ENCODE assay signal across 12 cellular contexts in the genomic region with DNA sequence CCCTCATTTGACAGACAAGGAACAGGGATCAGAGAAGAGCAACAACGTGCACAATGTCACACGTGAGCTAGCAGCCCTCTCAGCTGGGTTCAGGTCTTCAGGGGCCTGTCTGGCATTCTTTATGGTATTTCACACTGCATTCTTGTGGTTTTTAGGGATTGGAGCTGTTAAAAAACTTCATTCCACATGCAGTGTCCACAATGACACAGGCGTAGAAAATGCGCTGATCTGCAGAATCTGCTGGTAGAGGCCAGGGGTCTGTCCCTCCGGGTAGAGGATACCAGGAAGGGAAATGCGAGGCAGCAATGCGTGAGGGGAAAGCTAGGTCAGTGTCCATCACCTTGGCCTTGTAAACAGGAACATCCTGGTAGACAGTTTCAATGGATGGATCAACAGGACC. TPM values are rescaled to one million over a fixed set of nuclear protein-coding genes. Genes with fewer than 3 reads are reported as not detected.
DNase-seq lines count a peak whose midpoint lies in the region; ATAC-seq, FAIRE-seq and TF ChIP-seq lines count a peak whose summit lies in the region.
"Had no signal": no experiment of that assay in that cellular context is flagged by ENCODE, and none has a peak within 500 bp of the region (broad histone marks: within the 10 kb centered on the region; RNA-seq: fewer than 3 reads in every experiment).

No MANE protein-coding gene starts in this region.

- H3K4me1 Mint-ChIP-seq in T-helper 2 cell treated with Interferon-gamma antibody and Interleukin-4, amounts not matched to agents 5 μg/mL and 100 μg/mL, for 36 hours (ENCODE audit: low read depth): peaks cover 5% of the 10 kb centered on the region

- intact Hi-C loops in right cardiac atrium (cut with DNase I) (loop anchor here in 1 of 4 donors (5.0 kb wide), 1 partner anchor 187 kb away; no protein-coding TSS in a partner anchor), Right ventricle myocardium superior (cut with DNase I) (no loop called here), vagina (cut with DNase I) (no loop called here)

- WGBS in right cardiac atrium: 37% methylated on average over 7 of the region's 7 CpGs
- 58 to 71% methylated on average over 7 of the region's 7 CpGs for WGBS in lung, 2 donors

- H3K27ac Mint-ChIP-seq in T-helper 2 cell treated with Interferon-gamma antibody and Interleukin-4, amounts not matched to agents 5 μg/mL and 100 μg/mL, for 36 hours: no peak overlapping the region

- no peaks in the 10 kb centered on the region for H3K27me3 ChIP-seq in right cardiac atrium (ENCODE audit: control insufficient read depth, insufficient read depth)
- no peaks in the 10 kb centered on the region for H3K27me3 ChIP-seq in bronchial epithelial cell (ENCODE audit: control insufficient read depth, insufficient read depth, low read length)
- no peaks in the 10 kb centered on the region for H3K27me3 ChIP-seq in lung (ENCODE audit: control insufficient read depth, insufficient read depth)
- no peaks in the 10 kb centered on the region for H3K27me3 ChIP-seq in vagina

- TF ChIP-seq POLR2A in vagina (IDR thresholded peaks at IDR 0.05): no peak

- H3K36me3 Mint-ChIP-seq in T-helper 2 cell treated with Interferon-gamma antibody and Interleukin-4, amounts not matched to agents 5 μg/mL and 100 μg/mL, for 36 hours (ENCODE audit: low read depth): peaks cover 19% of the 10 kb centered on the region

- no peak overlapping the region for H3K4me3 Mint-ChIP-seq in T-helper 2 cell treated with Interferon-gamma antibody and Interleukin-4, amounts not matched to agents 5 μg/mL and 100 μg/mL, for 36 hours

- H3K27me3 Mint-ChIP-seq in T-helper 2 cell treated with Interferon-gamma antibody and Interleukin-4, amounts not matched to agents 5 μg/mL and 100 μg/mL, for 36 hours (ENCODE audit: low read depth): no peaks in the 10 kb centered on the region

- DNase-seq in right cardiac atrium (no peak), Right ventricle myocardium superior (no peak), bronchial epithelial cell (ENCODE audit: low read depth) (peak; percentile 42), lung (ENCODE audit: low spot score) (no peak), vagina (ENCODE audit: extremely low spot score in 2 of 2) (peak in 1 of 2 donors; percentile 80), DMS153 (lab: John Stamatoyannopoulos, UW) (no peak), GF-D8 (lab: John Stamatoyannopoulos, UW) (no peak)
- DNase-seq in T-helper 2 cell treated with Interferon-gamma antibody and Interleukin-4, amounts not matched to agents 5 μg/mL and 100 μg/mL, for 36 hours (ENCODE audit: low spot score): no peak
- DNase-seq: AML-193, NCI-H774 had no signal

- FAIRE-seq in bronchial epithelial cell (lab: Jason Lieb, UNC): no peak
- FAIRE-seq: K562 had no signal

- no peaks in the 10 kb centered on the region for H3K9me3 Mint-ChIP-seq in T-helper 2 cell treated with Interferon-gamma antibody and Interleukin-4, amounts not matched to agents 5 μg/mL and 100 μg/mL, for 36 hours

- ATAC-seq in right cardiac atrium (peak in 1 of 2 donors; percentile 28), Right ventricle myocardium superior (ENCODE audit: poor library complexity) (no peak), lung (ENCODE audit: insufficient read depth, low FRiP score) (peak; percentile 30)
- ATAC-seq: K562 had no signal

- TF ChIP-seq CTCF in bronchial epithelial cell (IDR thresholded peaks at IDR 0.05; ENCODE audit: insufficient read depth, low read length, severe bottlenecking) (no peak), lung (IDR thresholded peaks at IDR 0.05; ENCODE audit: control extremely low read depth, extremely low read depth) (no peak), vagina (IDR thresholded peaks at IDR 0.05) (no peak)

- peaks cover 2% of the 10 kb centered on the region for H3K4me1 ChIP-seq in right cardiac atrium (ENCODE audit: control insufficient read depth, insufficient read depth, low read length)
- H3K4me1 ChIP-seq in lung (ENCODE audit: control insufficient read depth in 2 of 2, insufficient read depth in 2 of 2, low read length in 2 of 2): no peaks in the 10 kb centered on the region
- peaks cover 7% of the 10 kb centered on the region for H3K4me1 ChIP-seq in vagina

- H3K36me3 ChIP-seq in bronchial epithelial cell (ENCODE audit: control insufficient read depth, insufficient read depth, low read length) (peaks cover 4% of the 10 kb centered on the region), lung (ENCODE audit: control insufficient read depth in 2 of 2, insufficient read depth in 2 of 2, low read length in 2 of 2) (peaks cover 0 to 4% of the 10 kb centered on the region in 2 donors), vagina (peaks cover 0 to 4% of the 10 kb centered on the region in 2 donors)

- no peaks in the 10 kb centered on the region for H3K9me3 ChIP-seq in right cardiac atrium (ENCODE audit: control insufficient read depth, low read length)
- H3K9me3 ChIP-seq in lung (ENCODE audit: control insufficient read depth in 2 of 2, insufficient read depth in 1 of 2, low read length in 1 of 2): no peaks in the 10 kb centered on the region
- H3K9me3 ChIP-seq in vagina: no peaks in the 10 kb centered on the region

- H3K4me3 ChIP-seq in right cardiac atrium (ENCODE audit: low read length): no peak overlapping the region
- H3K4me3 ChIP-seq in bronchial epithelial cell (ENCODE audit: low read depth, low read length): no peak overlapping the region
- no peak overlapping the region for H3K4me3 ChIP-seq in lung
- H3K4me3 ChIP-seq in vagina: no peak overlapping the region
- H3K4me3 ChIP-seq: K562, skin epidermis had no signal

- H3K27ac ChIP-seq in right cardiac atrium (ENCODE audit: low read length) (peak overlapping the region; percentile 30), lung (ENCODE audit: low read depth in 1 of 2, low read length in 1 of 2) (no peak overlapping the region), vagina (peak overlapping the region; percentile 5)

RNA-seq across cellular contexts. Expression of gene MAP7D3, which starts 36.6 kb away (rescaled TPM):
- total RNA-seq in right cardiac atrium (10 to 100 TPM in 3 of 4 donors, 1 to 10 TPM in 1; 8.7 to 13.8 (median 12.0) TPM), Right ventricle myocardium superior (11.4 TPM), bronchial epithelial cell (3.2 and 5.1 TPM in 2 replicates), lung (10 to 100 TPM in 1 of 2 donors, 1 to 10 TPM in 1; 8.9 to 10.5 TPM), vagina (15.0 TPM)
- polyA plus RNA-seq in right cardiac atrium (5.9 TPM), lung (1 to 10 TPM; 4.0 to 4.1 TPM)

Comparison
In these comparisons a context has a peak if more than half of its experiments do, and no peak if none do; other contexts are left out.
1. H3K27ac ChIP-seq: peak in right cardiac atrium (single experiment) and vagina (single experiment); none in lung (0 of 2).